Comparison of ENCODE assay signal across 28 cellular contexts in the genomic region with DNA sequence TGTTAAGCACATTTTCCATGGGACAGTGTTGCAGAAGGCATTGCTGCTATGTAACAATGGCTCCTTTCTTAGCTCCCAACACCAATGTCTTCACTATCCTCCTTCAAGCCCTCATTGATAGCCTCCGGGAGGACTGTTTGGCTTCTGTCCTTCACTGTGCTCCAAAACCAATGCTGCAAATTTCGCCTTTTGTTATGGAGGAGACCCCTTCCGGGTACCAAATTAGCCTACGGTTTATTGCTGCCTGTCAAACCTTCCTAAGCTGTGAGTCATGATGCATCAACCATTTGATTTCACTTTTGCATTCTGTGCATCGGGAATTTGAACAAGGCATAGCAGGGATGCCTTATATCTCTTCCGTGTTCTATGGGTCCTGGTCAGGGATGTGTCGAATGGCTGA.
"Had no signal": no experiment of that assay in that cellular context is flagged by ENCODE, and none has a peak within 500 bp of the region (broad histone marks: within the 10 kb centered on the region; RNA-seq: fewer than 3 reads in every experiment).

No MANE protein-coding gene starts in this region.

- DNase-seq: activated CD4-positive, alpha-beta T cell treated with anti-CD3 and anti-CD28 coated beads, Interleukin-2, amount 50 U/mL, for 1 hour; activated CD4-positive, CD25-positive, alpha-beta regulatory T cell treated with anti-CD3 and anti-CD28 coated beads, Interleukin-2, amount 50 U/mL, for 72 hours; activated CD8-positive, alpha-beta T cell treated with anti-CD3 and anti-CD28 coated beads for 36 hours; activated T-cell treated with anti-CD3 and anti-CD28 coated beads, Interleukin-2, amount 50 U/mL, for 4 hours; body of pancreas; cerebellar nuclear complex; colonic mucosa; dorsolateral prefrontal cortex; effector memory CD4-positive, alpha-beta T cell; gastrocnemius medialis; kidney; left colon; mammary epithelial cell; naive B cell; nephron progenitor cell; ovary; retina; small intestine; stimulated activated naive CD4-positive, alpha-beta T cell; T1000; tibial artery; WERI-Rb-1 had no signal

- H3K9me3 ChIP-seq: body of pancreas, colonic mucosa, gastrocnemius medialis, neutrophil, ovary, prostate gland, suprapubic skin, tibial artery had no signal

- H3K79me2 ChIP-seq: hepatocyte had no signal

- H3K36me3 ChIP-seq: colonic mucosa, gastrocnemius medialis, neutrophil, ovary, prostate gland, suprapubic skin, tibial artery, WERI-Rb-1 had no signal

- H3K4me1 ChIP-seq: body of pancreas, colonic mucosa, gastrocnemius medialis, prostate gland, suprapubic skin, tibial artery had no signal

- H3K4me3 ChIP-seq: body of pancreas, colonic mucosa, dorsolateral prefrontal cortex, gastrocnemius medialis, hepatocyte, ovary, prostate gland, suprapubic skin, tibial artery had no signal

- H3K27ac ChIP-seq: body of pancreas, colonic mucosa, dorsolateral prefrontal cortex, gastrocnemius medialis, hepatocyte, neutrophil, ovary, prostate gland, suprapubic skin, tibial artery, WERI-Rb-1 had no signal

- ATAC-seq: activated CD8-positive, alpha-beta T cell treated with anti-CD3 and anti-CD28 coated beads for 36 hours; activated T-cell treated with anti-CD3 and anti-CD28 coated beads, Interleukin-2, amount 50 U/mL, for 4 hours; activated T-helper 17 cell treated with anti-CD3 and anti-CD28 coated beads, Interleukin-2, amount 50 U/mL, for 72 hours; body of pancreas; gastrocnemius medialis; left colon; sciatic nerve had no signal

- H2AFZ ChIP-seq: hepatocyte had no signal

- H3K4me2 ChIP-seq: hepatocyte had no signal

- H3K27me3 ChIP-seq: body of pancreas, colonic mucosa, gastrocnemius medialis, hepatocyte, neutrophil, ovary, suprapubic skin, tibial artery had no signal
